8 cellular contexts compared by ENCODE assay signal in the genomic region with DNA sequence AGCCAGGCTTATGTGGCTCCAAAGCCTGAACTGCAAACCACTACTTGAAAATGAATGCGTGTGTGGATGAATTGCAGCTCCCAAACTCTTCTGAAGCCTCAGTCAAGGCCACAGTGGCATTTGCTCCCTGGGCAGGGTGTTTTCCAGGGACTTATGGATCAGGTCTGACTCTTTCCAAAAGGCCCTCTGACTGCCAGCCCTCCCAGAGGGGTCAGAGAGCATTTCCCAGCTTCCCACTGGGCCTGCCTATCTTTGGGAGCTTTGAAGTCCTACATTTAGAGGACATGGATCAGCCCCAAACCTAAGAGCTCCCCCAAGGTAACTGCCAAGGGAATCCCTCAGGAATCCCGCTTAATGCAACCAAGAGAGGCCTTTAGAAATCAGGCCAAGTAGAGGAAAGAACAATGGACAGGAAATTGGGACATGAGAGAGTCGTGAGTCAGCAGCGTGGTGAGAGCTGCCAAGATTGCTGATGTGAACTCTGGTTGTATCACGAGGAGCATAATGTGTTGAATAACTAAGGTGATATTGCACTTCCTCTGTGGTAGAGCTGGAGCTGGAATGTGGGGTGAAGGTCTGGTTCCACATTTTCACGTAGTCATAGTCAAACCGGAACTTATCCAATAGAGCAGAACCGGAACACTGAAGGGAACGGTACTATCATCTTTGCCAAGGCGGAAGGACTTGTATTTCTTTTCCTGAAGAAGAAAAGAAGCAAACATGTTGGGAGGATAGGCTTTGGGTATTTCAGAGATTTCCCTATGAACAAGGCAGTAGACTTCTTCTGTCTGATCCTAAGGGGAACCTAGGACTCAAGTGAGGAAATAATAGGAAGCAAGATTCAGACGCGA.
DNase-seq lines count a peak whose midpoint lies in the region; ATAC-seq, FAIRE-seq and TF ChIP-seq lines count a peak whose summit lies in the region.

No MANE protein-coding gene starts in this region.

- no peaks in the 10 kb centered on the region for H3K36me3 Mint-ChIP-seq in stimulated activated effector memory CD8-positive, alpha-beta T cell treated with anti-CD3 and anti-CD28 coated beads, Interleukin-12 subunit alpha, Interleukin-12 subunit beta, amount 100 ng/mL, for 72 hours

- peak; percentile 54 for ATAC-seq in stimulated activated effector memory CD8-positive, alpha-beta T cell treated with anti-CD3 and anti-CD28 coated beads, Interleukin-12 subunit alpha, Interleukin-12 subunit beta, amount 100 ng/mL, for 72 hours

- FAIRE-seq in GM12891 (lab: Jason Lieb, UNC): peak; percentile 67

- peak overlapping the region; percentile 8 for H3K27ac Mint-ChIP-seq in stimulated activated effector memory CD8-positive, alpha-beta T cell treated with anti-CD3 and anti-CD28 coated beads, Interleukin-12 subunit alpha, Interleukin-12 subunit beta, amount 100 ng/mL, for 72 hours

- H3K9me3 Mint-ChIP-seq in stimulated activated effector memory CD8-positive, alpha-beta T cell treated with anti-CD3 and anti-CD28 coated beads, Interleukin-12 subunit alpha, Interleukin-12 subunit beta, amount 100 ng/mL, for 72 hours: no peaks in the 10 kb centered on the region

- H3K4me1 Mint-ChIP-seq in stimulated activated effector memory CD8-positive, alpha-beta T cell treated with anti-CD3 and anti-CD28 coated beads, Interleukin-12 subunit alpha, Interleukin-12 subunit beta, amount 100 ng/mL, for 72 hours: peaks cover 49% of the 10 kb centered on the region

- no peak overlapping the region for H3K4me3 Mint-ChIP-seq in stimulated activated effector memory CD8-positive, alpha-beta T cell treated with anti-CD3 and anti-CD28 coated beads, Interleukin-12 subunit alpha, Interleukin-12 subunit beta, amount 100 ng/mL, for 72 hours

- DNase-seq in GM12891 (ENCODE audit: insufficient read length, low spot score) (no peak), NCI-H1436 treated with DMSO at 0.1 percent for 48 hours (lab: John Stamatoyannopoulos, UW) (peak; percentile 59), amniotic epithelial cell (ENCODE audit: low read depth) (peak; percentile 98), hippocampal formation (lab: John Stamatoyannopoulos, UW) (peak; percentile 9 to 28), 8988T (no peak)
- no peak for DNase-seq in stimulated activated effector memory CD8-positive, alpha-beta T cell treated with anti-CD3 and anti-CD28 coated beads, Interleukin-12 subunit alpha, Interleukin-12 subunit beta, amount 100 ng/mL, for 72 hours (ENCODE audit: low spot score in 2 of 2)
- no peak for DNase-seq in stimulated activated CD4-positive, alpha-beta T cell treated with anti-CD3 and anti-CD28 coated beads, Interleukin-1b, Interleukin-23, amount 100 ng/mL, for 48 hours
- no peak for DNase-seq in stimulated activated naive CD4-positive, alpha-beta T cell treated with Interleukin-2 at 50 U/mL for 16 hours (lab: John Stamatoyannopoulos, UW)

- TF ChIP-seq POLR2A in GM12891 (IDR thresholded peaks at IDR 0.05; ENCODE audit: low read depth, low read length): no peak

TF ChIP-seq in GM12891, 5 proteins besides CTCF, POLR2A, EP300 and RAD21:
- TF ChIP-seq TAF1 (IDR thresholded peaks at IDR 0.05; ENCODE audit: low read depth, low read length) (no peak), SPI1 (IDR thresholded peaks at IDR 0.05; ENCODE audit: low read depth, low read length) (peak; percentile 72), POLR2AphosphoS5 (IDR thresholded peaks at IDR 0.05; ENCODE audit: low read depth, low read length) (no peak), POU2F2 (IDR thresholded peaks at IDR 0.05; ENCODE audit: low read depth, low read length) (no peak), PAX5 (IDR thresholded peaks at IDR 0.05; ENCODE audit: insufficient read depth, low read length, severe bottlenecking) (no peak)

Comparison
In these comparisons a context has a peak if more than half of its experiments do, and no peak if none do; other contexts are left out.
1. DNase-seq: peak in NCI-H1436 treated with DMSO at 0.1 percent for 48 hours (single experiment), amniotic epithelial cell (single experiment) and hippocampal formation (2 of 2); none in GM12891 (single experiment), stimulated activated effector memory CD8-positive, alpha-beta T cell treated with anti-CD3 and anti-CD28 coated beads, Interleukin-12 subunit alpha, Interleukin-12 subunit beta, amount 100 ng/mL, for 72 hours (0 of 2), stimulated activated CD4-positive, alpha-beta T cell treated with anti-CD3 and anti-CD28 coated beads, Interleukin-1b, Interleukin-23, amount 100 ng/mL, for 48 hours (single experiment), stimulated activated naive CD4-positive, alpha-beta T cell treated with Interleukin-2 at 50 U/mL for 16 hours (single experiment) and 8988T (single experiment).